Comparison of ENCODE assay signal across 24 cellular contexts in the genomic region with DNA sequence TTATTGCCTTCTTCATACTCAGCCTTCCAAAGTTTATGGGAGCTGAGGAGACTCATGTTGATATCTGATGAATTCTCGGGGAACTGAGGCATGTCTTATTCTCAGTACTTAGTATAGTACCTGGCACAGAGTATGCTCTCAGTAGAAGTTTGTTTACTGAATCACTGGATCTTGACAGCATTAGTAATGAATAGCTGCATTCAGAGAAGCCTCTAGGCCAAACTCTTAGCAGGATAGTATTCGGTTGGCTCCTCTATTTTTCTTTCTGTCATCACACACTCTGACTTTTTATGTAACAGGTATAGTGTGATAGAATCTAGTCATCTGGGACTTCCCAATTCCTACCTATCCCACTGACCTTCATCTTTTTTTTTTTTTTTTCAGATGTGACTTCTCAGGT.
"Had no signal": no experiment of that assay in that cellular context is flagged by ENCODE, and none has a peak within 500 bp of the region (broad histone marks: within the 10 kb centered on the region; RNA-seq: fewer than 3 reads in every experiment).

No MANE protein-coding gene starts in this region.

- H3K4me1 ChIP-seq: breast epithelium had no signal

- H3K27me3 ChIP-seq: breast epithelium, MG63 had no signal

- ATAC-seq: activated CD4-positive, alpha-beta T cell treated with anti-CD3 and anti-CD28 coated beads for 36 hours; activated T-helper 17 cell treated with anti-CD3 and anti-CD28 coated beads, Interleukin-2, amount 50 U/mL, for 72 hours; T-cell had no signal

- DNase-seq: activated CD4-positive, alpha-beta memory T cell treated with anti-CD3 and anti-CD28 coated beads, Interleukin-2, amount 10 ng/mL, durations not matched to agents 7 days and 5 days; activated CD4-positive, alpha-beta T cell treated with anti-CD3 and anti-CD28 coated beads for 36 hours; activated CD4-positive, alpha-beta T cell treated with anti-CD3 and anti-CD28 coated beads, Interleukin-2, amount 50 U/mL, for 1 hour; activated gamma-delta T cell; activated naive CD4-positive, alpha-beta T cell treated with anti-CD3 and anti-CD28 coated beads for 36 hours; activated T-cell treated with anti-CD3 and anti-CD28 coated beads for 4 hours; activated T-cell treated with anti-CD3 and anti-CD28 coated beads, Interleukin-2, amount 50 U/mL, for 48 hours; aorta; central memory CD4-positive, alpha-beta T cell; KG1; MG63; NCI-H1105; NCI-H1436; NCI-H1694 treated with DMSO at 0.1 percent for 48 hours; NCI-H2029 treated with DMSO at 0.1 percent for 48 hours; NCI-H510A treated with DMSO at 0.1 percent for 48 hours; NCI-H69; SHP77 treated with DMSO at 0.1 percent for 48 hours; T-cell; T-helper 2 cell; T1000; WERI-Rb-1 had no signal

- H3K27ac ChIP-seq: breast epithelium, WERI-Rb-1 had no signal
